In genomic region chr2:228728961-228729360, GRCh38 we compare ENCODE assay signal across 27 cellular contexts.
DNase-seq lines count a peak whose midpoint lies in the region; ATAC-seq and TF ChIP-seq lines count a peak whose summit lies in the region.
"Had no signal": no experiment of that assay in that cellular context is flagged by ENCODE, and none has a peak within 500 bp of the region (broad histone marks: within the 10 kb centered on the region; RNA-seq: fewer than 3 reads in every experiment).

No MANE protein-coding gene starts in this region.

- H3K9ac ChIP-seq in endodermal cell (ENCODE audit: extremely low read depth, low read length, poor library complexity, severe bottlenecking), result no peak overlapping the region
- no peak overlapping the region for H3K9ac ChIP-seq in mesenchymal stem cell (ENCODE audit: low read length)

- H2BK12ac ChIP-seq in mesenchymal stem cell (ENCODE audit: low read length in 2 of 2), result no peak overlapping the region

- no peak overlapping the region for H3K4ac ChIP-seq in mesenchymal stem cell (ENCODE audit: low read depth in 1 of 2, low read length in 2 of 2)

- no peak overlapping the region for H2AFZ ChIP-seq in mesenchymal stem cell (ENCODE audit: low read depth, low read length)

- no peaks in the 10 kb centered on the region for H3K27me3 ChIP-seq in endodermal cell (ENCODE audit: control insufficient read depth, insufficient read depth, low read length, poor library complexity, severe bottlenecking)
- H3K27me3 ChIP-seq in mesenchymal stem cell (ENCODE audit: control insufficient read depth in 1 of 2, insufficient read depth in 1 of 2, low read length in 2 of 2), result no peaks in the 10 kb centered on the region
- H3K27me3 ChIP-seq in uterus, result no peaks in the 10 kb centered on the region
- H3K27me3 ChIP-seq: BE2C, gastroesophageal sphincter, sigmoid colon, thyroid gland had no signal

- H3K4me1 ChIP-seq in endodermal cell (ENCODE audit: control insufficient read depth, insufficient read depth, low read length) (no peaks in the 10 kb centered on the region), mesenchymal stem cell (ENCODE audit: control insufficient read depth, insufficient read depth, low read depth, low read length) (no peaks in the 10 kb centered on the region), uterus (no peaks in the 10 kb centered on the region)
- H3K4me1 ChIP-seq: BE2C, gastroesophageal sphincter, HAP-1, lower lobe of right lung, sigmoid colon, thyroid gland had no signal

- no peak overlapping the region for H2BK15ac ChIP-seq in mesenchymal stem cell (ENCODE audit: low read depth, poor library complexity, severe bottlenecking)

- no peak overlapping the region for H3K4me2 ChIP-seq in mesenchymal stem cell (ENCODE audit: low read length, poor library complexity, severe bottlenecking)

- no peak overlapping the region for H3K23ac ChIP-seq in mesenchymal stem cell (ENCODE audit: low read length in 2 of 2)

- intact Hi-C loops in uterus (cut with DNase I; ENCODE audit: low total_unique reads), result no loop called here

- H4K8ac ChIP-seq in mesenchymal stem cell (ENCODE audit: low read length), result no peak overlapping the region

- DNase-seq in A172 (ENCODE audit: low spot score) (peak; percentile 40), HFFc6 (peak; percentile 10), endodermal cell (no peak), mesenchymal stem cell (no peak), endothelial cell (ENCODE audit: low spot score) (no peak), uterus (no peak)
- no peak for DNase-seq in activated naive CD8-positive, alpha-beta T cell treated with anti-CD3 and anti-CD28 coated beads, Interleukin-2, amount 50 U/mL, for 24 hours
- DNase-seq in activated CD8-positive, alpha-beta memory T cell treated with anti-CD3 and anti-CD28 coated beads for 24 hours, result no peak
- DNase-seq: activated CD4-positive, alpha-beta T cell treated with anti-CD3 and anti-CD28 coated beads for 48 hours; activated naive CD4-positive, alpha-beta T cell treated with anti-CD3 and anti-CD28 coated beads, Interleukin-2, amount 50 U/mL, for 16 hours; aorta; BE2C; erythroblast; kidney; lower lobe of right lung; NCI-H1092 treated with DMSO at 0.1 percent for 48 hours; NCI-H1930; NCI-H526 treated with DMSO at 0.1 percent for 48 hours; sigmoid colon; stimulated activated naive CD8-positive, alpha-beta T cell treated with anti-CD3 and anti-CD28 coated beads, Interleukin-15, amount 100 ng/mL, for 72 hours; T-helper 2 cell; thyroid gland had no signal

- no peaks in the 10 kb centered on the region for H3K9me3 ChIP-seq in endodermal cell (ENCODE audit: control insufficient read depth, low read length)
- H3K9me3 ChIP-seq in mesenchymal stem cell (ENCODE audit: control insufficient read depth, low read length), result no peaks in the 10 kb centered on the region
- no peaks in the 10 kb centered on the region for H3K9me3 ChIP-seq in uterus
- H3K9me3 ChIP-seq: BE2C, HAP-1, lower lobe of right lung, thyroid gland had no signal

- H4K91ac ChIP-seq in mesenchymal stem cell (ENCODE audit: low read length), result no peak overlapping the region

- H3K14ac ChIP-seq in mesenchymal stem cell (ENCODE audit: low read length in 2 of 2), result no peak overlapping the region

- no peaks in the 10 kb centered on the region for H3K79me1 ChIP-seq in mesenchymal stem cell (replicated peaks; ENCODE audit: low read length, poor library complexity, severe bottlenecking)

- H3K4me1 Mint-ChIP-seq in HFFc6 (ENCODE audit: low read depth) (peaks cover 47% of the 10 kb centered on the region), endodermal cell (no peaks in the 10 kb centered on the region), endothelial cell (ENCODE audit: unreplicated experiment) (no peaks in the 10 kb centered on the region)
- no peaks in the 10 kb centered on the region for H3K4me1 Mint-ChIP-seq in activated naive CD8-positive, alpha-beta T cell treated with anti-CD3 and anti-CD28 coated beads, Interleukin-2, amount 50 U/mL, for 24 hours
- H3K4me1 Mint-ChIP-seq: stimulated activated naive CD8-positive, alpha-beta T cell treated with anti-CD3 and anti-CD28 coated beads, Interleukin-15, amount 100 ng/mL, for 72 hours had no signal

- H3K27ac ChIP-seq in endodermal cell (ENCODE audit: low read depth, low read length) (peak overlapping the region; percentile 38), mesenchymal stem cell (ENCODE audit: low read length, poor library complexity, severe bottlenecking) (peak overlapping the region; percentile 30), uterus (no peak overlapping the region)
- H3K27ac ChIP-seq: gastroesophageal sphincter, HL-60, lower lobe of right lung, RWPE1, SK-N-MC, thyroid gland had no signal

- H3K18ac ChIP-seq in mesenchymal stem cell (ENCODE audit: low read depth in 1 of 2, low read length in 2 of 2), result no peak overlapping the region

- H2BK5ac ChIP-seq in mesenchymal stem cell (ENCODE audit: low read depth, low read length, poor library complexity, severe bottlenecking), result no peak overlapping the region

- H3K36me3 ChIP-seq in endodermal cell (ENCODE audit: control insufficient read depth, insufficient read depth, low read length) (no peaks in the 10 kb centered on the region), mesenchymal stem cell (ENCODE audit: control insufficient read depth in 1 of 2, insufficient read depth in 2 of 2, low read depth in 1 of 2, low read length in 2 of 2) (no peaks in the 10 kb centered on the region), uterus (no peaks in the 10 kb centered on the region)
- H3K36me3 ChIP-seq: BE2C, gastroesophageal sphincter, HAP-1, lower lobe of right lung, sigmoid colon, thyroid gland had no signal

- TF ChIP-seq CTCF in HFFc6 (IDR thresholded peaks at IDR 0.05), result no peak
- no peak for TF ChIP-seq CTCF in endodermal cell (conservative IDR thresholded peaks at IDR 0.05)
- TF ChIP-seq CTCF in endothelial cell (IDR thresholded peaks at IDR 0.05; ENCODE audit: unreplicated experiment), result no peak
- TF ChIP-seq CTCF in uterus (IDR thresholded peaks at IDR 0.05), result no peak

- no peak overlapping the region for H2AK5ac ChIP-seq in mesenchymal stem cell (ENCODE audit: low read length, severe bottlenecking)

- H3K4me3 ChIP-seq in endodermal cell (ENCODE audit: low read length) (no peak overlapping the region), mesenchymal stem cell (ENCODE audit: insufficient read depth in 1 of 2, low read depth in 1 of 2, low read length in 2 of 2) (no peak overlapping the region), uterus (no peak overlapping the region)
- H3K4me3 ChIP-seq: gastroesophageal sphincter, HAP-1, lower lobe of right lung, sigmoid colon, SK-N-MC, thyroid gland had no signal

- WGBS in endodermal cell (ENCODE audit: insufficient coverage in 1 of 2, insufficient read length in 1 of 2), 2 experiments, result 60 to 86% methylated on average over 1 to 5 of the region's 5 CpGs
- WGBS in mesenchymal stem cell, result 46% methylated on average over 4 of the region's 5 CpGs

- H3K4me3 Mint-ChIP-seq in HFFc6, result peak overlapping the region; percentile 43; the same call in 1 of the 2 replicates
- no peak overlapping the region for H3K4me3 Mint-ChIP-seq in endodermal cell
- no peak overlapping the region for H3K4me3 Mint-ChIP-seq in endothelial cell (ENCODE audit: unreplicated experiment)
- no peak overlapping the region for H3K4me3 Mint-ChIP-seq in activated naive CD8-positive, alpha-beta T cell treated with anti-CD3 and anti-CD28 coated beads, Interleukin-2, amount 50 U/mL, for 24 hours
- H3K4me3 Mint-ChIP-seq: stimulated activated naive CD8-positive, alpha-beta T cell treated with anti-CD3 and anti-CD28 coated beads, Interleukin-15, amount 100 ng/mL, for 72 hours had no signal

- H3K9me3 Mint-ChIP-seq in HFFc6 (no peaks in the 10 kb centered on the region), endodermal cell (no peaks in the 10 kb centered on the region), endothelial cell (ENCODE audit: unreplicated experiment) (no peaks in the 10 kb centered on the region)
- H3K9me3 Mint-ChIP-seq in activated naive CD8-positive, alpha-beta T cell treated with anti-CD3 and anti-CD28 coated beads, Interleukin-2, amount 50 U/mL, for 24 hours, result peaks cover 4% of the 10 kb centered on the region

- H3K27me3 Mint-ChIP-seq in HFFc6 (ENCODE audit: insufficient read depth) (no peaks in the 10 kb centered on the region), endodermal cell (ENCODE audit: insufficient read depth) (no peaks in the 10 kb centered on the region), endothelial cell (ENCODE audit: unreplicated experiment) (no peaks in the 10 kb centered on the region)
- no peaks in the 10 kb centered on the region for H3K27me3 Mint-ChIP-seq in activated naive CD8-positive, alpha-beta T cell treated with anti-CD3 and anti-CD28 coated beads, Interleukin-2, amount 50 U/mL, for 24 hours
- H3K27me3 Mint-ChIP-seq: stimulated activated naive CD8-positive, alpha-beta T cell treated with anti-CD3 and anti-CD28 coated beads, Interleukin-15, amount 100 ng/mL, for 72 hours had no signal

- ATAC-seq in activated naive CD8-positive, alpha-beta T cell treated with anti-CD3 and anti-CD28 coated beads, Interleukin-2, amount 50 U/mL, for 24 hours, result no peak
- ATAC-seq: gastroesophageal sphincter; lower lobe of right lung; stimulated activated naive CD8-positive, alpha-beta T cell treated with anti-CD3 and anti-CD28 coated beads, Interleukin-15, amount 100 ng/mL, for 72 hours had no signal

- H3K27ac Mint-ChIP-seq in HFFc6 (peak overlapping the region; percentile 48; the same call in 1 of the 2 replicates), endodermal cell (no peak overlapping the region), endothelial cell (ENCODE audit: unreplicated experiment) (no peak overlapping the region)
- no peak overlapping the region for H3K27ac Mint-ChIP-seq in activated naive CD8-positive, alpha-beta T cell treated with anti-CD3 and anti-CD28 coated beads, Interleukin-2, amount 50 U/mL, for 24 hours
- H3K27ac Mint-ChIP-seq: stimulated activated naive CD8-positive, alpha-beta T cell treated with anti-CD3 and anti-CD28 coated beads, Interleukin-15, amount 100 ng/mL, for 72 hours had no signal

- no peak for TF ChIP-seq POLR2A in uterus (IDR thresholded peaks at IDR 0.05)

- H3K36me3 Mint-ChIP-seq in HFFc6 (ENCODE audit: low read depth) (peaks cover 17% of the 10 kb centered on the region), endodermal cell (ENCODE audit: low read depth) (no peaks in the 10 kb centered on the region), endothelial cell (ENCODE audit: low read depth, unreplicated experiment) (no peaks in the 10 kb centered on the region)
- no peaks in the 10 kb centered on the region for H3K36me3 Mint-ChIP-seq in activated naive CD8-positive, alpha-beta T cell treated with anti-CD3 and anti-CD28 coated beads, Interleukin-2, amount 50 U/mL, for 24 hours (ENCODE audit: low read depth)

- H2BK120ac ChIP-seq in mesenchymal stem cell (ENCODE audit: low read depth, low read length), result no peak overlapping the region

Comparison
In these comparisons a context has a peak if more than half of its experiments do, and no peak if none do; other contexts are left out.
1. DNase-seq: peak in A172 (single experiment) and HFFc6 (single experiment); none in endodermal cell (single experiment), mesenchymal stem cell (single experiment), endothelial cell (single experiment), activated naive CD8-positive, alpha-beta T cell treated with anti-CD3 and anti-CD28 coated beads, Interleukin-2, amount 50 U/mL, for 24 hours (single experiment), uterus (0 of 2) and activated CD8-positive, alpha-beta memory T cell treated with anti-CD3 and anti-CD28 coated beads for 24 hours (single experiment).
2. H3K27ac ChIP-seq: peak in endodermal cell (single experiment) and mesenchymal stem cell (single experiment); none in uterus (0 of 2).